10 cellular contexts compared by ENCODE assay signal in genomic region chr20:46349742-46350056, GRCh38. TPM values are rescaled to one million over a fixed set of nuclear protein-coding genes. Genes with fewer than 3 reads are reported as not detected.
DNase-seq lines count a peak whose midpoint lies in the region; ATAC-seq and TF ChIP-seq lines count a peak whose summit lies in the region.
"Had no signal": no experiment of that assay in that cellular context is flagged by ENCODE, and none has a peak within 500 bp of the region (broad histone marks: within the 10 kb centered on the region; RNA-seq: fewer than 3 reads in every experiment).

No MANE protein-coding gene starts in this region.

- DNase-seq in GM12865 (ENCODE audit: low read depth) = peak; percentile 51
- DNase-seq in NCI-H146 treated with DMSO at 0.1 percent for 48 hours (lab: John Stamatoyannopoulos, UW; ENCODE audit: unreplicated experiment) = peak; percentile 12
- no peak for DNase-seq in dorsolateral prefrontal cortex
- DNase-seq in renal cortical epithelial cell (ENCODE audit: low read depth) = peak; percentile 41
- no peak for DNase-seq in GM13977 (ENCODE audit: low spot score)
- DNase-seq: cortex of kidney had no signal

- in situ Hi-C loops in GM13977 (cut with MboI; ENCODE audit: low pct_unique_long_range_greater_than_20kb, low sequenced_read_pairs, unreplicated experiment) = no loop called here

- intact Hi-C loops in dorsolateral prefrontal cortex (cut with DNase I) = loop anchor here (1.0 to 5.0 kb wide), 4 partner anchors 37 to 327 kb away; no protein-coding TSS in a partner anchor

- H3K27me3 ChIP-seq in dorsolateral prefrontal cortex = no peaks in the 10 kb centered on the region
- H3K27me3 ChIP-seq: heart right ventricle had no signal

- no peak overlapping the region for H3K4me3 ChIP-seq in GM12865 (ENCODE audit: low read depth, low read length)
- H3K4me3 ChIP-seq in dorsolateral prefrontal cortex = no peak overlapping the region
- H3K4me3 ChIP-seq: heart right ventricle had no signal

- peak overlapping the region in 50 of 59 donors; percentile 10 to 91 (median 67) for H3K27ac ChIP-seq in dorsolateral prefrontal cortex

- no peak for TF ChIP-seq CTCF in GM12865 (IDR thresholded peaks at IDR 0.05; ENCODE audit: insufficient read depth, low read depth, low read length, missing control alignments)
- no peak for TF ChIP-seq CTCF in dorsolateral prefrontal cortex (IDR thresholded peaks at IDR 0.05 in 54 of 56, conservative IDR thresholded peaks at IDR 0.05 in 2 of 56; ENCODE audit: low read depth in 1 of 56, partially characterized antibody in 56 of 56)
- TF ChIP-seq CTCF in GM13977 (IDR thresholded peaks at IDR 0.05; ENCODE audit: extremely low read depth, insufficient read depth, missing control alignments) = no peak

- ATAC-seq in HG02884 (IDR thresholded peaks at IDR 0.05; ENCODE audit: unreplicated experiment) (no peak), HG03039 (IDR thresholded peaks at IDR 0.05; ENCODE audit: unreplicated experiment) (no peak)

RNA-seq across cellular contexts. Expression of gene CDH22, which starts 41.4 kb away (rescaled TPM):
- total RNA-seq in dorsolateral prefrontal cortex (10 to 100 TPM in 119 of 120 experiments, 1 to 10 TPM in 1; 6.7 to 71.8 (median 34.0) TPM), renal cortical epithelial cell (not detected in 2 replicates)
- total RNA-seq: mononuclear cell had no signal

RNA-seq across cellular contexts. Expression of gene ELMO2, which starts 56.7 kb away (rescaled TPM):
- 100 to 1,000 TPM in 49 of 120 experiments, 10 to 100 TPM in 71; 74.1 to 143 (median 97.3) TPM for total RNA-seq in dorsolateral prefrontal cortex
- total RNA-seq in renal cortical epithelial cell = 24.3 and 46.9 TPM in 2 replicates

Comparison
In these comparisons a context has a peak if more than half of its experiments do, and no peak if none do; other contexts are left out.
1. DNase-seq: peak in GM12865 (single experiment), NCI-H146 treated with DMSO at 0.1 percent for 48 hours (single experiment) and renal cortical epithelial cell (single experiment); none in dorsolateral prefrontal cortex (0 of 10) and GM13977 (single experiment).